ENCODE assay signal across 1 cellular context in the genomic region with DNA sequence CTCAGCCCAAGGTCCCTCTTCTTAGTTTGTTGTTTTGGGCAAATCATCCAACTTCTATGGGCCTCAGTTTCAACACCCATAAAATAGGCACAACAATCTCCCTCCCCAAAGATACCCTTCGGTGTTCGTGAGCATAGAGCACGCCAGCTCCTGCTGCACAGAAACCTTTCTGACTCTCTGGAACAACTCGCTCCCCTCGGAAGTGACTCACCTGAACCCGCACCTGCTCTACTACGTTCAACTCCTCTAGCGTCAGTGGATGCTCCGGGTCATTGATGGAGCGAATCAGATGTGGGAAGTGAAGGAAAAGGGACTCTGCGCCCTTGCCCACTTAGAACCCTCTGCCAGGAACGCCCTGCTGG.
TF ChIP-seq lines count a peak whose summit lies in the region.

No MANE protein-coding gene starts in this region.

TF ChIP-seq in HepG2, 621 proteins besides CTCF, POLR2A, EP300 and RAD21 (continues in another document):
- TF ChIP-seq ZNF780A (CRISPR knock-in tag; IDR thresholded peaks at IDR 0.05) = no peak
- TF ChIP-seq, protein P1, sequence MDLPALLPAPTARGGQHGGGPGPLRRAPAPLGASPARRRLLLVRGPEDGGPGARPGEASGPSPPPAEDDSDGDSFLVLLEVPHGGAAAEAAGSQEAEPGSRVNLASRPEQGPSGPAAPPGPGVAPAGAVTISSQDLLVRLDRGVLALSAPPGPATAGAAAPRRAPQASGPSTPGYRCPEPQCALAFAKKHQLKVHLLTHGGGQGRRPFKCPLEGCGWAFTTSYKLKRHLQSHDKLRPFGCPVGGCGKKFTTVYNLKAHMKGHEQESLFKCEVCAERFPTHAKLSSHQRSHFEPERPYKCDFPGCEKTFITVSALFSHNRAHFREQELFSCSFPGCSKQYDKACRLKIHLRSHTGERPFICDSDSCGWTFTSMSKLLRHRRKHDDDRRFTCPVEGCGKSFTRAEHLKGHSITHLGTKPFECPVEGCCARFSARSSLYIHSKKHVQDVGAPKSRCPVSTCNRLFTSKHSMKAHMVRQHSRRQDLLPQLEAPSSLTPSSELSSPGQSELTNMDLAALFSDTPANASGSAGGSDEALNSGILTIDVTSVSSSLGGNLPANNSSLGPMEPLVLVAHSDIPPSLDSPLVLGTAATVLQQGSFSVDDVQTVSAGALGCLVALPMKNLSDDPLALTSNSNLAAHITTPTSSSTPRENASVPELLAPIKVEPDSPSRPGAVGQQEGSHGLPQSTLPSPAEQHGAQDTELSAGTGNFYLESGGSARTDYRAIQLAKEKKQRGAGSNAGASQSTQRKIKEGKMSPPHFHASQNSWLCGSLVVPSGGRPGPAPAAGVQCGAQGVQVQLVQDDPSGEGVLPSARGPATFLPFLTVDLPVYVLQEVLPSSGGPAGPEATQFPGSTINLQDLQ (CRISPR knock-in tag; IDR thresholded peaks at IDR 0.05) = no peak
- TF ChIP-seq ARID2 (CRISPR knock-in tag; IDR thresholded peaks at IDR 0.05; ENCODE audit: borderline replicate concordance) = no peak
- peak; percentile 50; the same call in 1 of the 2 replicates for TF ChIP-seq ZMYM3 (CRISPR knock-in tag; IDR thresholded peaks at IDR 0.05)
- peak; percentile 43; the same call in 1 of the 2 replicates for TF ChIP-seq FOSL2 (CRISPR knock-in tag; IDR thresholded peaks at IDR 0.05)
- no peak for TF ChIP-seq ZNF605 (CRISPR knock-in tag; IDR thresholded peaks at IDR 0.05)
- TF ChIP-seq, protein P2, sequence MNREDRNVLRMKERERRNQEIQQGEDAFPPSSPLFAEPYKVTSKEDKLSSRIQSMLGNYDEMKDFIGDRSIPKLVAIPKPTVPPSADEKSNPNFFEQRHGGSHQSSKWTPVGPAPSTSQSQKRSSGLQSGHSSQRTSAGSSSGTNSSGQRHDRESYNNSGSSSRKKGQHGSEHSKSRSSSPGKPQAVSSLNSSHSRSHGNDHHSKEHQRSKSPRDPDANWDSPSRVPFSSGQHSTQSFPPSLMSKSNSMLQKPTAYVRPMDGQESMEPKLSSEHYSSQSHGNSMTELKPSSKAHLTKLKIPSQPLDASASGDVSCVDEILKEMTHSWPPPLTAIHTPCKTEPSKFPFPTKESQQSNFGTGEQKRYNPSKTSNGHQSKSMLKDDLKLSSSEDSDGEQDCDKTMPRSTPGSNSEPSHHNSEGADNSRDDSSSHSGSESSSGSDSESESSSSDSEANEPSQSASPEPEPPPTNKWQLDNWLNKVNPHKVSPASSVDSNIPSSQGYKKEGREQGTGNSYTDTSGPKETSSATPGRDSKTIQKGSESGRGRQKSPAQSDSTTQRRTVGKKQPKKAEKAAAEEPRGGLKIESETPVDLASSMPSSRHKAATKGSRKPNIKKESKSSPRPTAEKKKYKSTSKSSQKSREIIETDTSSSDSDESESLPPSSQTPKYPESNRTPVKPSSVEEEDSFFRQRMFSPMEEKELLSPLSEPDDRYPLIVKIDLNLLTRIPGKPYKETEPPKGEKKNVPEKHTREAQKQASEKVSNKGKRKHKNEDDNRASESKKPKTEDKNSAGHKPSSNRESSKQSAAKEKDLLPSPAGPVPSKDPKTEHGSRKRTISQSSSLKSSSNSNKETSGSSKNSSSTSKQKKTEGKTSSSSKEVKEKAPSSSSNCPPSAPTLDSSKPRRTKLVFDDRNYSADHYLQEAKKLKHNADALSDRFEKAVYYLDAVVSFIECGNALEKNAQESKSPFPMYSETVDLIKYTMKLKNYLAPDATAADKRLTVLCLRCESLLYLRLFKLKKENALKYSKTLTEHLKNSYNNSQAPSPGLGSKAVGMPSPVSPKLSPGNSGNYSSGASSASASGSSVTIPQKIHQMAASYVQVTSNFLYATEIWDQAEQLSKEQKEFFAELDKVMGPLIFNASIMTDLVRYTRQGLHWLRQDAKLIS (CRISPR knock-in tag; IDR thresholded peaks at IDR 0.05) = no peak
- no peak for TF ChIP-seq ZNF552 (CRISPR knock-in tag; IDR thresholded peaks at IDR 0.05; ENCODE audit: borderline replicate concordance)
- no peak for TF ChIP-seq ZSCAN9 (CRISPR knock-in tag; IDR thresholded peaks at IDR 0.05; ENCODE audit: borderline replicate concordance)
- TF ChIP-seq ZNF570 (CRISPR knock-in tag; IDR thresholded peaks at IDR 0.05; ENCODE audit: borderline replicate concordance) = no peak
- no peak for TF ChIP-seq NR2F6 (IDR thresholded peaks at IDR 0.05)
- TF ChIP-seq NR2F6 (CRISPR knock-in tag; IDR thresholded peaks at IDR 0.05) = no peak
- TF ChIP-seq NR2F2 (IDR thresholded peaks at IDR 0.05; ENCODE audit: borderline replicate concordance, low read depth) = no peak
- TF ChIP-seq ZNF629 (CRISPR knock-in tag; conservative IDR thresholded peaks at IDR 0.05) = peak; percentile 92
- TF ChIP-seq, protein P3, sequence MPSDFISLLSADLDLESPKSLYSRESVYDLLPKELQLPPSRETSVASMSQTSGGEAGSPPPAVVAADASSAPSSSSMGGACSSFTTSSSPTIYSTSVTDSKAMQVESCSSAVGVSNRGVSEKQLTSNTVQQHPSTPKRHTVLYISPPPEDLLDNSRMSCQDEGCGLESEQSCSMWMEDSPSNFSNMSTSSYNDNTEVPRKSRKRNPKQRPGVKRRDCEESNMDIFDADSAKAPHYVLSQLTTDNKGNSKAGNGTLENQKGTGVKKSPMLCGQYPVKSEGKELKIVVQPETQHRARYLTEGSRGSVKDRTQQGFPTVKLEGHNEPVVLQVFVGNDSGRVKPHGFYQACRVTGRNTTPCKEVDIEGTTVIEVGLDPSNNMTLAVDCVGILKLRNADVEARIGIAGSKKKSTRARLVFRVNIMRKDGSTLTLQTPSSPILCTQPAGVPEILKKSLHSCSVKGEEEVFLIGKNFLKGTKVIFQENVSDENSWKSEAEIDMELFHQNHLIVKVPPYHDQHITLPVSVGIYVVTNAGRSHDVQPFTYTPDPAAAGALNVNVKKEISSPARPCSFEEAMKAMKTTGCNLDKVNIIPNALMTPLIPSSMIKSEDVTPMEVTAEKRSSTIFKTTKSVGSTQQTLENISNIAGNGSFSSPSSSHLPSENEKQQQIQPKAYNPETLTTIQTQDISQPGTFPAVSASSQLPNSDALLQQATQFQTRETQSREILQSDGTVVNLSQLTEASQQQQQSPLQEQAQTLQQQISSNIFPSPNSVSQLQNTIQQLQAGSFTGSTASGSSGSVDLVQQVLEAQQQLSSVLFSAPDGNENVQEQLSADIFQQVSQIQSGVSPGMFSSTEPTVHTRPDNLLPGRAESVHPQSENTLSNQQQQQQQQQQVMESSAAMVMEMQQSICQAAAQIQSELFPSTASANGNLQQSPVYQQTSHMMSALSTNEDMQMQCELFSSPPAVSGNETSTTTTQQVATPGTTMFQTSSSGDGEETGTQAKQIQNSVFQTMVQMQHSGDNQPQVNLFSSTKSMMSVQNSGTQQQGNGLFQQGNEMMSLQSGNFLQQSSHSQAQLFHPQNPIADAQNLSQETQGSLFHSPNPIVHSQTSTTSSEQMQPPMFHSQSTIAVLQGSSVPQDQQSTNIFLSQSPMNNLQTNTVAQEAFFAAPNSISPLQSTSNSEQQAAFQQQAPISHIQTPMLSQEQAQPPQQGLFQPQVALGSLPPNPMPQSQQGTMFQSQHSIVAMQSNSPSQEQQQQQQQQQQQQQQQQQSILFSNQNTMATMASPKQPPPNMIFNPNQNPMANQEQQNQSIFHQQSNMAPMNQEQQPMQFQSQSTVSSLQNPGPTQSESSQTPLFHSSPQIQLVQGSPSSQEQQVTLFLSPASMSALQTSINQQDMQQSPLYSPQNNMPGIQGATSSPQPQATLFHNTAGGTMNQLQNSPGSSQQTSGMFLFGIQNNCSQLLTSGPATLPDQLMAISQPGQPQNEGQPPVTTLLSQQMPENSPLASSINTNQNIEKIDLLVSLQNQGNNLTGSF (CRISPR knock-in tag; IDR thresholded peaks at IDR 0.05) = no peak
- TF ChIP-seq CREB1 (IDR thresholded peaks at IDR 0.05) = no peak
- TF ChIP-seq CREB1 (CRISPR knock-in tag; IDR thresholded peaks at IDR 0.05) = no peak
- TF ChIP-seq KDM1A (CRISPR knock-in tag; IDR thresholded peaks at IDR 0.05) = 0 out of 2 replicates have a peak, but pooled peaks have one; percentile 34
- TF ChIP-seq, protein P4, sequence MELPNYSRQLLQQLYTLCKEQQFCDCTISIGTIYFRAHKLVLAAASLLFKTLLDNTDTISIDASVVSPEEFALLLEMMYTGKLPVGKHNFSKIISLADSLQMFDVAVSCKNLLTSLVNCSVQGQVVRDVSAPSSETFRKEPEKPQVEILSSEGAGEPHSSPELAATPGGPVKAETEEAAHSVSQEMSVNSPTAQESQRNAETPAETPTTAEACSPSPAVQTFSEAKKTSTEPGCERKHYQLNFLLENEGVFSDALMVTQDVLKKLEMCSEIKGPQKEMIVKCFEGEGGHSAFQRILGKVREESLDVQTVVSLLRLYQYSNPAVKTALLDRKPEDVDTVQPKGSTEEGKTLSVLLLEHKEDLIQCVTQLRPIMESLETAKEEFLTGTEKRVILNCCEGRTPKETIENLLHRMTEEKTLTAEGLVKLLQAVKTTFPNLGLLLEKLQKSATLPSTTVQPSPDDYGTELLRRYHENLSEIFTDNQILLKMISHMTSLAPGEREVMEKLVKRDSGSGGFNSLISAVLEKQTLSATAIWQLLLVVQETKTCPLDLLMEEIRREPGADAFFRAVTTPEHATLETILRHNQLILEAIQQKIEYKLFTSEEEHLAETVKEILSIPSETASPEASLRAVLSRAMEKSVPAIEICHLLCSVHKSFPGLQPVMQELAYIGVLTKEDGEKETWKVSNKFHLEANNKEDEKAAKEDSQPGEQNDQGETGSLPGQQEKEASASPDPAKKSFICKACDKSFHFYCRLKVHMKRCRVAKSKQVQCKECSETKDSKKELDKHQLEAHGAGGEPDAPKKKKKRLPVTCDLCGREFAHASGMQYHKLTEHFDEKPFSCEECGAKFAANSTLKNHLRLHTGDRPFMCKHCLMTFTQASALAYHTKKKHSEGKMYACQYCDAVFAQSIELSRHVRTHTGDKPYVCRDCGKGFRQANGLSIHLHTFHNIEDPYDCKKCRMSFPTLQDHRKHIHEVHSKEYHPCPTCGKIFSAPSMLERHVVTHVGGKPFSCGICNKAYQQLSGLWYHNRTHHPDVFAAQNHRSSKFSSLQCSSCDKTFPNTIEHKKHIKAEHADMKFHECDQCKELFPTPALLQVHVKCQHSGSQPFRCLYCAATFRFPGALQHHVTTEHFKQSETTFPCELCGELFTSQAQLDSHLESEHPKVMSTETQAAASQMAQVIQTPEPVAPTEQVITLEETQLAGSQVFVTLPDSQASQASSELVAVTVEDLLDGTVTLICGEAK (IDR thresholded peaks at IDR 0.05) = no peak
- TF ChIP-seq, protein P4 (CRISPR knock-in tag; IDR thresholded peaks at IDR 0.05) = no peak
- no peak for TF ChIP-seq ZNF619 (CRISPR knock-in tag; IDR thresholded peaks at IDR 0.05)
- TF ChIP-seq ZBTB3 (CRISPR knock-in tag; IDR thresholded peaks at IDR 0.05; ENCODE audit: borderline replicate concordance, low read depth) = 0 out of 2 replicates have a peak, but pooled peaks have one; percentile 8
- TF ChIP-seq, protein P5, sequence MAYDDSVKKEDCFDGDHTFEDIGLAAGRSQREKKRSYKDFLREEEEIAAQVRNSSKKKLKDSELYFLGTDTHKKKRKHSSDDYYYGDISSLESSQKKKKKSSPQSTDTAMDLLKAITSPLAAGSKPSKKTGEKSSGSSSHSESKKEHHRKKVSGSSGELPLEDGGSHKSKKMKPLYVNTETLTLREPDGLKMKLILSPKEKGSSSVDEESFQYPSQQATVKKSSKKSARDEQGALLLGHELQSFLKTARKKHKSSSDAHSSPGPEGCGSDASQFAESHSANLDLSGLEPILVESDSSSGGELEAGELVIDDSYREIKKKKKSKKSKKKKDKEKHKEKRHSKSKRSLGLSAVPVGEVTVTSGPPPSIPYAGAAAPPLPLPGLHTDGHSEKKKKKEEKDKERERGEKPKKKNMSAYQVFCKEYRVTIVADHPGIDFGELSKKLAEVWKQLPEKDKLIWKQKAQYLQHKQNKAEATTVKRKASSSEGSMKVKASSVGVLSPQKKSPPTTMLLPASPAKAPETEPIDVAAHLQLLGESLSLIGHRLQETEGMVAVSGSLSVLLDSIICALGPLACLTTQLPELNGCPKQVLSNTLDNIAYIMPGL (CRISPR knock-in tag; IDR thresholded peaks at IDR 0.05; ENCODE audit: borderline replicate concordance in 1 of 2, low read depth in 1 of 2) = no peak
- TF ChIP-seq JARID2 (CRISPR knock-in tag; IDR thresholded peaks at IDR 0.05; ENCODE audit: insufficient replicate concordance) = no peak
- TF ChIP-seq ZFP41 (CRISPR knock-in tag; IDR thresholded peaks at IDR 0.05; ENCODE audit: borderline replicate concordance) = no peak
- no peak for TF ChIP-seq POLR2G (IDR thresholded peaks at IDR 0.05; ENCODE audit: low read depth, low read length)
- TF ChIP-seq GATAD1 (CRISPR knock-in tag; IDR thresholded peaks at IDR 0.05) = no peak
